ENCODE assay signal across 8 cellular contexts in the genomic region with DNA sequence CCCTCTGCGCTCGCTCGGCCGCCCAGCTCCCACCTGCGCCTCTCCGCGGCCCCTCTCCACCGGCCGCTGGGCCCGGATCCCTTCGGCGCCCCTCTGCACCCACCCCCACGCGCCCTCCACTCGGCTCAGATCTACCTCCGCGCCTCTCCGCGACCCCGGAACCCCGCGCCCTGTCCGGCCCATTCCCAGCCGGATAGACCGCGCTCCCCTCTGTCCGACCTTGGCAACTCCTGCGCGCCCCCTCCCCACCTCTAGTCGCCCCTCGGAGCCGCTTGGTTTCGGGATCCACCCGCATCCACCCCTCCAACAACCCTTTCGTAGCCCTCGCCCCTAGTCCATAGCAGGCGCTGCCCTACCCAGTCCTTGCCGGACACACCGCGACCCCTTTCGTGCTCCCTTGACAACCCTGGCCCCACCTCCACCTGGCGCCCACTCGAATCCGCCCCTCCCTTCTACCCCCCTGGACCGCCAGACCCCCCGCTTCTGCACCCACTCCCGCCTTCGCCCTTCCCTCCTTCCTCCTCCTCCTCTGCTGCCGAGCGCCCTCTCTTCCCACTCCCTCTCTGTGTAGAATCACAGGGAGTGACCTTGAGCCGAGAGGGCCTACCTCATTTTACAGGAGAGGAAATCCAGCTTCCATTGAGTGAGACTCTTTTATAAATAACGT. TPM values are rescaled to one million over a fixed set of nuclear protein-coding genes. Genes with fewer than 3 reads are reported as not detected.
DNase-seq lines count a peak whose midpoint lies in the region; ATAC-seq, FAIRE-seq and TF ChIP-seq lines count a peak whose summit lies in the region.
"Had no signal": no experiment of that assay in that cellular context is flagged by ENCODE, and none has a peak within 500 bp of the region (broad histone marks: within the 10 kb centered on the region; RNA-seq: fewer than 3 reads in every experiment).

No MANE protein-coding gene starts in this region.

- peak overlapping the region; percentile 42 to 70 (median 64) for H3K9ac ChIP-seq in H1 (replicated peaks in 1 of 4; ENCODE audit: extremely low read depth in 1 of 4, low read depth in 3 of 4, low read length in 3 of 4)

- H2BK120ac ChIP-seq in H1 (replicated peaks; ENCODE audit: low read depth, low read length) = no peak overlapping the region

- H2AFZ ChIP-seq in H1 (ENCODE audit: low read length) = peak overlapping the region; percentile 26; the same call in 1 of the 2 replicates

- H3K4me1 Mint-ChIP-seq in memory B cell = peaks cover 15% of the 10 kb centered on the region

- no peaks in the 10 kb centered on the region for H3K27me3 Mint-ChIP-seq in memory B cell

- H3K56ac ChIP-seq in H1 (replicated peaks; ENCODE audit: insufficient read length, low read depth, low read length) = peak overlapping the region; percentile 46

- peak; percentile 1 for ATAC-seq in HG02884 (IDR thresholded peaks at IDR 0.05; ENCODE audit: unreplicated experiment)
- ATAC-seq in memory B cell (ENCODE audit: low read depth) = peak; percentile 0
- ATAC-seq in GM19452 (IDR thresholded peaks at IDR 0.05; ENCODE audit: unreplicated experiment) = no peak

- TF ChIP-seq POLR2A in H1 (IDR thresholded peaks at IDR 0.05; ENCODE audit: control extremely low read depth in 1 of 2, low read depth in 2 of 2, low read length in 2 of 2) = no peak; a peak in 1 of 3 replicates

- peak overlapping the region; percentile 58 to 87 (median 76) for H3K4me3 ChIP-seq in H1 (ENCODE audit: extremely low read depth in 1 of 4, insufficient read depth in 2 of 4, low read depth in 3 of 4, low read length in 4 of 4)
- peak overlapping the region; percentile 94 for H3K4me3 ChIP-seq in thymus (ENCODE audit: low read length)

- no peak for TF ChIP-seq EP300 in H1 (IDR thresholded peaks at IDR 0.05; ENCODE audit: borderline replicate concordance in 1 of 2, low read depth in 2 of 2, low read length in 2 of 2)

- H3K23ac ChIP-seq in H1 (ENCODE audit: insufficient read length) = no peak overlapping the region

- no peak overlapping the region for H2BK20ac ChIP-seq in H1 (ENCODE audit: low read length)

- H3K4ac ChIP-seq in H1 (replicated peaks; ENCODE audit: insufficient read length, low read depth, low read length) = no peak overlapping the region

- peak overlapping the region; percentile 77 for H4K5ac ChIP-seq in H1 (ENCODE audit: insufficient read length, low read depth, low read length)

- H3K79me2 ChIP-seq in H1 (ENCODE audit: control insufficient read depth in 1 of 2, insufficient read depth in 2 of 2, low read length in 2 of 2) = peaks cover 0 to 24% of the 10 kb centered on the region in 2 experiments; a peak in 2 of 4 replicates

- H3K4me3 Mint-ChIP-seq in memory B cell = peak overlapping the region; percentile 86

- H4K8ac ChIP-seq in H1 (ENCODE audit: extremely low read depth, insufficient read depth, low read length) = peak overlapping the region; percentile 91

- no peaks in the 10 kb centered on the region for H3K36me3 Mint-ChIP-seq in memory B cell

- peak overlapping the region; percentile 69 to 75 for H3K4me2 ChIP-seq in H1 (ENCODE audit: insufficient read depth in 1 of 2, low read depth in 2 of 2, low read length in 2 of 2)

- no peak overlapping the region; the same call in 1 of the 2 replicates for H3K18ac ChIP-seq in H1 (ENCODE audit: extremely low read depth, low read length)

- H3K14ac ChIP-seq in H1 (ENCODE audit: insufficient read length) = no peak overlapping the region

- CTCF ChIA-PET in H1 (lab: Charles Lee; ENCODE audit: partially characterized antibody) = interaction anchor here (1.0 to 2.1 kb wide), 10 partner anchors 8 to 241 kb away, joined by 3 to 13 read pairs (median 4); a partner anchor contains a TSS

- H2BK12ac ChIP-seq in H1 (ENCODE audit: low read depth, low read length) = peak overlapping the region; percentile 82; the same call in 1 of the 2 replicates

- POLR2A ChIA-PET in H1 (lab: Charles Lee; ENCODE audit: partially characterized antibody) = interaction anchor here (0.6 to 2.8 kb wide), 9 partner anchors 9 to 244 kb away, joined by 3 to 14 read pairs (median 4); a partner anchor contains a TSS

- H2BK15ac ChIP-seq in H1 (ENCODE audit: low read length) = peak overlapping the region; percentile 99; the same call in 1 of the 2 replicates

- H3K4me1 ChIP-seq in H1 (replicated peaks in 1 of 4; ENCODE audit: control insufficient read depth in 3 of 4, insufficient read depth in 4 of 4, low read length in 3 of 4) = peaks cover 0 to 3% (median 0%) of the 10 kb centered on the region in 4 experiments; a peak in 4 of 7 replicates
- peaks cover 9% of the 10 kb centered on the region for H3K4me1 ChIP-seq in thymus (ENCODE audit: control insufficient read depth, insufficient read depth, low read length)

- no peak overlapping the region for H4K91ac ChIP-seq in H1 (replicated peaks; ENCODE audit: insufficient read length, low read length)

- TF ChIP-seq RAD21 in H1 (IDR thresholded peaks at IDR 0.05 in 1 of 2, conservative IDR thresholded peaks at IDR 0.05 in 1 of 2; ENCODE audit: low read depth in 2 of 2, low read length in 2 of 2) = no peak

- peaks cover 8% of the 10 kb centered on the region; the same call in 1 of the 2 replicates for H3K23me2 ChIP-seq in H1 (ENCODE audit: low read depth, low read length)

- H3K27me3 ChIP-seq in H1 (replicated peaks in 1 of 4; ENCODE audit: control insufficient read depth in 3 of 4, extremely low read depth in 1 of 4, insufficient read depth in 3 of 4, low read length in 3 of 4) = no peaks in the 10 kb centered on the region
- no peaks in the 10 kb centered on the region for H3K27me3 ChIP-seq in thymus (ENCODE audit: control insufficient read depth, insufficient read depth)

- no peak overlapping the region for H3K27ac ChIP-seq in H1 (ENCODE audit: low read depth, low read length)
- H3K27ac ChIP-seq in thymus (ENCODE audit: low read depth) = peak overlapping the region; percentile 90

- H2BK5ac ChIP-seq in H1 (ENCODE audit: low read depth, low read length) = peak overlapping the region; percentile 48

- H2AK5ac ChIP-seq in H1 (ENCODE audit: low read depth, low read length) = no peak overlapping the region

- peaks cover 0 to 1% of the 10 kb centered on the region in 2 experiments for H4K20me1 ChIP-seq in H1 (replicated peaks in 1 of 2; ENCODE audit: control insufficient read depth in 1 of 2, insufficient read depth in 2 of 2, low read length in 2 of 2)

- 2% methylated on average over 31 of the region's 52 CpGs; no CpG with 5 or more reads in 1 of the 2 experiments for WGBS in H1 (ENCODE audit: extremely low coverage in 1 of 2, insufficient coverage in 1 of 2, insufficient read length in 1 of 2, insufficient replicate concordance in 2 of 2, low coverage in 1 of 2, low lambda C conversion rate in 2 of 2, missing lambda C conversion rate in 1 of 2), 2 experiments
- 2% methylated on average over 52 of the region's 52 CpGs for WGBS in thymus

- DNase-seq in GM10266 (ENCODE audit: extremely low spot score) = peak; percentile 25
- peak in 3 of 5 donors; percentile 6 to 17 (median 14) for DNase-seq in T-helper 1 cell
- peak in 1 of 2 experiments; percentile 79 for DNase-seq in H1 (ENCODE audit: low read depth in 1 of 2, low spot score in 2 of 2)
- no peak for DNase-seq in memory B cell (ENCODE audit: low spot score in 2 of 2)

- peak overlapping the region; percentile 76 for H3K27ac Mint-ChIP-seq in memory B cell

- H3K79me1 ChIP-seq in H1 (ENCODE audit: low read depth, low read length) = no peaks in the 10 kb centered on the region; the same call in 1 of the 2 replicates

- H3K36me3 ChIP-seq in H1 (ENCODE audit: control insufficient read depth in 2 of 4, insufficient read depth in 4 of 4, low read length in 3 of 4) (no peaks in the 10 kb centered on the region), thymus (ENCODE audit: control insufficient read depth, insufficient read depth) (no peaks in the 10 kb centered on the region)

- H3K9me3 ChIP-seq in H1 (ENCODE audit: insufficient read depth in 2 of 2, low read depth in 1 of 2, low read length in 1 of 2) (no peaks in the 10 kb centered on the region), thymus (ENCODE audit: control insufficient read depth) (no peaks in the 10 kb centered on the region)

- H3K9me3 Mint-ChIP-seq in memory B cell = no peaks in the 10 kb centered on the region

- no peak for FAIRE-seq in H1 (lab: Jason Lieb, UNC)
- FAIRE-seq: endometrium had no signal

- no peak for TF ChIP-seq CTCF in GM10266 (IDR thresholded peaks at IDR 0.05; ENCODE audit: control insufficient read depth, insufficient read depth, low read depth, missing control alignments)
- no peak for TF ChIP-seq CTCF in H1 (IDR thresholded peaks at IDR 0.05; ENCODE audit: control extremely low read depth in 1 of 3, insufficient read depth in 1 of 3, low read depth in 1 of 3, low read length in 3 of 3)

TF ChIP-seq in H1, 55 proteins besides CTCF, POLR2A, EP300 and RAD21 (continues in another document):
- no peak for TF ChIP-seq KDM1A (IDR thresholded peaks at IDR 0.05; ENCODE audit: borderline replicate concordance, low read length)
- TF ChIP-seq TAF7 (optimal IDR thresholded peaks at IDR 0.05; ENCODE audit: borderline replicate concordance, low read depth, low read length) = no peak
- no peak for TF ChIP-seq SRF (IDR thresholded peaks at IDR 0.05; ENCODE audit: low read depth, low read length)
- no peak for TF ChIP-seq BACH1 (IDR thresholded peaks at IDR 0.05; ENCODE audit: low read length)
- no peak for TF ChIP-seq SP4 (IDR thresholded peaks at IDR 0.05; ENCODE audit: low read length)

RNA-seq across cellular contexts. Expression of a gene that starts 0.5 kb away (rescaled TPM):
- total RNA-seq in H1 (2021; fragmentation: NEBNext Ultra II Directional; extraction: Animal tissue kit (Norgen Biotek cat#: 25700)) = 23.9 and 30.0 TPM in 2 replicates
- 7.8 and 8.9 TPM in 2 replicates for polyA plus RNA-seq in H1 (2011; rRNA removed)
- polyA plus RNA-seq in H1 (2011; cell fraction: cytosol; rRNA removed) = 15.0 TPM
- 17.1 TPM for polyA plus RNA-seq in H1 (2011; cell fraction: nucleus; rRNA removed)
- 13.0 to 17.0 TPM (median 14.2 TPM) in 4 replicates for polyA plus RNA-seq in H1 (2012, experiment 1 of 2)
- polyA plus RNA-seq in H1 (2012, experiment 2 of 2) = 1.9 TPM
- polyA plus RNA-seq in H1 (2013, experiment 1 of 2) = 28.2 TPM
- polyA plus RNA-seq in H1 (2013, experiment 2 of 2) = 26.4 TPM
- polyA minus RNA-seq in H1 (2011; rRNA and poly(A)+ RNA removed) = 11.4 and 22.6 TPM in 2 replicates
- polyA minus RNA-seq in H1 (2011; cell fraction: cytosol; rRNA and poly(A)+ RNA removed) = 31.0 TPM
- 45.6 TPM for polyA minus RNA-seq in H1 (2011; cell fraction: nucleus; rRNA and poly(A)+ RNA removed)
- polyA plus RNA-seq in thymus = 85.7 TPM

RNA-seq across cellular contexts. Expression of a gene that starts 51.2 kb away (rescaled TPM):
- total RNA-seq in H1 (2021; fragmentation: NEBNext Ultra II Directional; extraction: Animal tissue kit (Norgen Biotek cat#: 25700)) = 29.5 and 29.7 TPM in 2 replicates
- 21.0 and 24.0 TPM in 2 replicates for polyA plus RNA-seq in H1 (2011; rRNA removed)
- polyA plus RNA-seq in H1 (2011; cell fraction: cytosol; rRNA removed) = 15.3 TPM
- polyA plus RNA-seq in H1 (2011; cell fraction: nucleus; rRNA removed) = 45.5 TPM
- polyA plus RNA-seq in H1 (2012, experiment 1 of 2) = 19.5 to 21.1 TPM (median 20.6 TPM) in 4 replicates
- 11.4 TPM for polyA plus RNA-seq in H1 (2012, experiment 2 of 2)
- polyA plus RNA-seq in H1 (2013, experiment 1 of 2) = 24.0 TPM
- polyA plus RNA-seq in H1 (2013, experiment 2 of 2) = 25.5 TPM
- polyA minus RNA-seq in H1 (2011; rRNA and poly(A)+ RNA removed) = 36.2 and 40.4 TPM in 2 replicates
- 14.8 TPM for polyA minus RNA-seq in H1 (2011; cell fraction: cytosol; rRNA and poly(A)+ RNA removed)
- polyA minus RNA-seq in H1 (2011; cell fraction: nucleus; rRNA and poly(A)+ RNA removed) = 61.1 TPM
- 24.0 TPM for polyA plus RNA-seq in thymus

Comparison
In these comparisons a context has a peak if more than half of its experiments do, and no peak if none do; other contexts are left out.
1. DNase-seq: peak in GM10266 (single experiment) and T-helper 1 cell (3 of 5); none in memory B cell (0 of 2).